10 cellular contexts compared by ENCODE assay signal in the genomic region with DNA sequence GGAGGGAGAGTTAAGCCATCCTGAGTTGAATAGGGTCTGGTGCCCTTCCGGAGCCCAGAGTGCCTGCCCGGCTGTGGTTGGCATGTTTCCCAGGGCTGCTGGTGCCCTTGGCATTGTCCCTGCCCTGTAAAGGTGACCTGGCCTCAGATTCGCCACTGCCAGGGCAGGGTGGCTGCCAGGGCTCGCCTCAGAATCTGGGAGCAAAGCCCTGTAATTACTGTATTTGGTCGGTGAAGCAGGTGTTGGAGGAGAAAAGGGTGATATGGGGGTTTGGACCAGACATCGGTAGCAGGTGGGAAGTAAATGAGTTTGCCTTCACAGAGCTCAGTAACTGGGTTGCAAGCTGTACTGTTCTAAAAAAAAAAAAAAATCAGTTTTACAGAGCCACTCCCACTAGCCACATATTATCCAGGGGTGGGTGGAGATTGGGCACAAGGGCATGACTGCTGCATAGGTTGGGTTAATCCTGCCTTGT. TPM values are rescaled to one million over a fixed set of nuclear protein-coding genes. Genes with fewer than 3 reads are reported as not detected.
DNase-seq lines count a peak whose midpoint lies in the region; ATAC-seq and TF ChIP-seq lines count a peak whose summit lies in the region.
"Had no signal": no experiment of that assay in that cellular context is flagged by ENCODE, and none has a peak within 500 bp of the region (broad histone marks: within the 10 kb centered on the region; RNA-seq: fewer than 3 reads in every experiment).

No MANE protein-coding gene starts in this region.

- DNase-seq in ACHN = peak; percentile 67
- DNase-seq in NCI-H1092 (lab: John Stamatoyannopoulos, UW) = peak; percentile 24
- no peak for DNase-seq in central memory CD8-positive, alpha-beta T cell (ENCODE audit: low spot score in 2 of 2)
- DNase-seq in mucosa of descending colon = peak; percentile 75 to 78 (median 76)
- no peak for DNase-seq in activated CD4-positive, CD25-positive, alpha-beta regulatory T cell (lab: John Stamatoyannopoulos, UW)
- no peak for DNase-seq in inferior parietal cortex (ENCODE audit: extremely low spot score)
- DNase-seq in SIG-M5 (lab: John Stamatoyannopoulos, UW) = no peak
- no peak for DNase-seq in stimulated activated CD4-positive, alpha-beta T cell treated with anti-CD3 and anti-CD28 coated beads, Interleukin-4, amount 100 ng/mL, for 24 hours
- DNase-seq: BE2C, NCI-H187 treated with DMSO at 0.1 percent for 48 hours had no signal

- H3K27ac Mint-ChIP-seq in central memory CD8-positive, alpha-beta T cell (ENCODE audit: low read depth) = peak overlapping the region; percentile 82

- in situ Hi-C loops in ACHN (cut with HindIII; ENCODE audit: low pct_ligation_motif_present, low pct_unique_long_range_greater_than_20kb, low sequenced_read_pairs) = no loop called here

- peaks cover 54% of the 10 kb centered on the region for H3K4me1 Mint-ChIP-seq in central memory CD8-positive, alpha-beta T cell

- H3K4me3 ChIP-seq in mucosa of descending colon = no peak overlapping the region

- H3K4me1 ChIP-seq in mucosa of descending colon (ENCODE audit: low read depth) = peaks cover 53% of the 10 kb centered on the region
- H3K4me1 ChIP-seq: BE2C had no signal

- H3K9me3 ChIP-seq in mucosa of descending colon = no peaks in the 10 kb centered on the region
- H3K9me3 ChIP-seq: BE2C had no signal

- no peak overlapping the region for H3K4me3 Mint-ChIP-seq in central memory CD8-positive, alpha-beta T cell

- no peaks in the 10 kb centered on the region for H3K36me3 Mint-ChIP-seq in central memory CD8-positive, alpha-beta T cell (ENCODE audit: insufficient read depth)

- intact Hi-C loops in mucosa of descending colon (cut with DNase I, micrococcal nuclease) = no loop called here

- H3K27me3 Mint-ChIP-seq in central memory CD8-positive, alpha-beta T cell = no peaks in the 10 kb centered on the region

- H3K36me3 ChIP-seq in mucosa of descending colon (ENCODE audit: low read depth) = no peaks in the 10 kb centered on the region

- TF ChIP-seq CTCF in mucosa of descending colon (IDR thresholded peaks at IDR 0.05) = no peak

- no peaks in the 10 kb centered on the region for H3K9me3 Mint-ChIP-seq in central memory CD8-positive, alpha-beta T cell

- ATAC-seq in central memory CD8-positive, alpha-beta T cell (replicated peaks; ENCODE audit: extremely low read depth, poor library complexity, severe bottlenecking) = no peak
- peak; percentile 75 for ATAC-seq in mucosa of descending colon

RNA-seq across cellular contexts. Expression of a gene that starts 47.6 kb away (rescaled TPM):
- 10 to 100 TPM; 65.9 to 83.8 (median 70.7) TPM for total RNA-seq in mucosa of descending colon

Comparison
In these comparisons a context has a peak if more than half of its experiments do, and no peak if none do; other contexts are left out.
1. DNase-seq: peak in ACHN (single experiment), NCI-H1092 (single experiment) and mucosa of descending colon (3 of 3); none in central memory CD8-positive, alpha-beta T cell (0 of 2), activated CD4-positive, CD25-positive, alpha-beta regulatory T cell (0 of 4), inferior parietal cortex (single experiment), SIG-M5 (single experiment) and stimulated activated CD4-positive, alpha-beta T cell treated with anti-CD3 and anti-CD28 coated beads, Interleukin-4, amount 100 ng/mL, for 24 hours (single experiment).